Comparison of ENCODE assay signal across 13 cellular contexts in the genomic region with DNA sequence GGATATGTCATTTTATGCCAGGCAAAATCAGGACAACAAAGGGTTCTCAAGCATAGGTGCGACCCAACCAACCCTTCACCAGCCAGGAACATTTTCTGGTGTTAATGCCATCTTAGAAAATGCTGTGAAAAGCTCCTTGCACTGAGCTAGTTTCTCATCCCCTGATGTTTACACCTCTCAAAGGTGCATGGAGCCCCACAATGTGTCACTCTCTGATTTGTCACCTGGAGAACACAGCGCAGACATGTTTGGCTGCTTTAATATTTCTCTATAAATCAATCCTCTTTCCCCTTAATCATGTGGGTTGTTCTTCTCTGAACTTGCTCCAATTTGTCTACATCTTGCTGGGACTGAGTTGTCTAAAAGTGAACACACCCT.
DNase-seq lines count a peak whose midpoint lies in the region; ATAC-seq and TF ChIP-seq lines count a peak whose summit lies in the region.
"Had no signal": no experiment of that assay in that cellular context is flagged by ENCODE, and none has a peak within 500 bp of the region (broad histone marks: within the 10 kb centered on the region; RNA-seq: fewer than 3 reads in every experiment).

No MANE protein-coding gene starts in this region.

- H3K9ac ChIP-seq in mesenchymal stem cell (ENCODE audit: low read length): peak overlapping the region; percentile 17

- peaks cover 22% of the 10 kb centered on the region for H3K4me1 ChIP-seq in CD8-positive, alpha-beta T cell (ENCODE audit: insufficient read depth, low read length)
- no peaks in the 10 kb centered on the region for H3K4me1 ChIP-seq in mesenchymal stem cell (ENCODE audit: control insufficient read depth, insufficient read depth, low read depth, low read length)
- H3K4me1 ChIP-seq in thyroid gland: peaks cover 0 to 5% of the 10 kb centered on the region in 2 donors

- no peaks in the 10 kb centered on the region for H3K9me3 ChIP-seq in CD8-positive, alpha-beta T cell (ENCODE audit: low read length)
- H3K9me3 ChIP-seq in mesenchymal stem cell (ENCODE audit: control insufficient read depth, low read length) (peaks cover 5% of the 10 kb centered on the region), thyroid gland (no peaks in the 10 kb centered on the region)
- H3K9me3 ChIP-seq: thoracic aorta had no signal

- peaks cover 1% of the 10 kb centered on the region for H3K36me3 Mint-ChIP-seq in T-helper 2 cell treated with Interferon-gamma antibody and Interleukin-4, amounts not matched to agents 5 μg/mL and 100 μg/mL, for 36 hours (ENCODE audit: low read depth)
- no peaks in the 10 kb centered on the region for H3K36me3 Mint-ChIP-seq in CD8-positive, alpha-beta T cell
- H3K36me3 Mint-ChIP-seq: naive B cell had no signal

- H3K27ac Mint-ChIP-seq in T-helper 2 cell treated with Interferon-gamma antibody and Interleukin-4, amounts not matched to agents 5 μg/mL and 100 μg/mL, for 36 hours: peak overlapping the region; percentile 9
- no peak overlapping the region for H3K27ac Mint-ChIP-seq in CD8-positive, alpha-beta T cell

- H3K4me1 Mint-ChIP-seq in T-helper 2 cell treated with Interferon-gamma antibody and Interleukin-4, amounts not matched to agents 5 μg/mL and 100 μg/mL, for 36 hours (ENCODE audit: low read depth): peaks cover 21% of the 10 kb centered on the region
- H3K4me1 Mint-ChIP-seq in CD8-positive, alpha-beta T cell (ENCODE audit: low read depth): peaks cover 18% of the 10 kb centered on the region

- no peak overlapping the region for H2BK12ac ChIP-seq in mesenchymal stem cell (ENCODE audit: low read length in 2 of 2)

- CTCF ChIA-PET in CD8-positive, alpha-beta T cell (lab: Charles Lee): interaction anchor here (0.7 to 5.6 kb wide), 24 partner anchors 8 to 970 kb away, joined by 3 to 72 read pairs (median 3); no protein-coding TSS in a partner anchor

- H3K4me3 Mint-ChIP-seq in T-helper 2 cell treated with Interferon-gamma antibody and Interleukin-4, amounts not matched to agents 5 μg/mL and 100 μg/mL, for 36 hours: peak overlapping the region; percentile 19
- H3K4me3 Mint-ChIP-seq in CD8-positive, alpha-beta T cell: no peak overlapping the region

- H2AK5ac ChIP-seq in mesenchymal stem cell (ENCODE audit: low read length, severe bottlenecking): no peak overlapping the region

- no peak overlapping the region for H2BK15ac ChIP-seq in mesenchymal stem cell (ENCODE audit: low read depth, poor library complexity, severe bottlenecking)

- 99% methylated on average over 2 of the region's 2 CpGs for WGBS in mesenchymal stem cell
- WGBS in thyroid gland, 2 donors: 94% methylated on average over 2 of the region's 2 CpGs

- H2BK120ac ChIP-seq in mesenchymal stem cell (ENCODE audit: low read depth, low read length): no peak overlapping the region

- H3K9me3 Mint-ChIP-seq in T-helper 2 cell treated with Interferon-gamma antibody and Interleukin-4, amounts not matched to agents 5 μg/mL and 100 μg/mL, for 36 hours: no peaks in the 10 kb centered on the region
- no peaks in the 10 kb centered on the region for H3K9me3 Mint-ChIP-seq in CD8-positive, alpha-beta T cell

- no peak overlapping the region for H4K8ac ChIP-seq in mesenchymal stem cell (ENCODE audit: low read length)

- H3K4ac ChIP-seq in mesenchymal stem cell (ENCODE audit: low read depth in 1 of 2, low read length in 2 of 2): no peak overlapping the region

- TF ChIP-seq POLR2A in thyroid gland (IDR thresholded peaks at IDR 0.05): no peak

- intact Hi-C loops in CD8-positive, alpha-beta T cell (cut with DNase I, micrococcal nuclease): loop anchor here in 1 of 2 experiments (5.0 to 10.0 kb wide), 4 partner anchors 54 to 1089 kb away; no protein-coding TSS in a partner anchor
- intact Hi-C loops in thyroid gland (cut with DNase I): loop anchor here (5.0 kb wide), 1 partner anchor 331 kb away; no protein-coding TSS in a partner anchor

- H3K27ac ChIP-seq in CD8-positive, alpha-beta T cell (ENCODE audit: low read depth, low read length): no peak overlapping the region
- no peak overlapping the region for H3K27ac ChIP-seq in mesenchymal stem cell (ENCODE audit: low read length, poor library complexity, severe bottlenecking)
- no peak overlapping the region for H3K27ac ChIP-seq in thyroid gland
- H3K27ac ChIP-seq: 22Rv1, C4-2B, thoracic aorta had no signal

- no peak for DNase-seq in T-helper 2 cell treated with Interferon-gamma antibody and Interleukin-4, amounts not matched to agents 5 μg/mL and 100 μg/mL, for 36 hours (ENCODE audit: low spot score)
- DNase-seq in T-helper 2 cell (no peak), mesenchymal stem cell (no peak), foreskin melanocyte (no peak), thyroid gland (no peak)
- no peak for DNase-seq in CD8-positive, alpha-beta T cell
- peak; percentile 23 to 24 for DNase-seq in activated CD4-positive, alpha-beta T cell treated with anti-CD3 and anti-CD28 coated beads, Interleukin-2, amount 50 U/mL, for 4 hours
- no peak for DNase-seq in activated CD4-positive, CD25-positive, alpha-beta regulatory T cell (lab: John Stamatoyannopoulos, UW)
- DNase-seq: NCI-H1436 treated with DMSO at 0.1 percent for 48 hours had no signal

- no peaks in the 10 kb centered on the region for H3K27me3 ChIP-seq in CD8-positive, alpha-beta T cell (ENCODE audit: insufficient read depth, low read length)
- H3K27me3 ChIP-seq in mesenchymal stem cell (ENCODE audit: control insufficient read depth in 1 of 2, insufficient read depth in 1 of 2, low read length in 2 of 2) (no peaks in the 10 kb centered on the region), thyroid gland (no peaks in the 10 kb centered on the region)

- ATAC-seq in CD8-positive, alpha-beta T cell: no peak

- POLR2A ChIA-PET in CD8-positive, alpha-beta T cell (lab: Charles Lee): interaction anchor here (1.0 kb wide), 1 partner anchor 904 kb away, joined by 4 read pairs; no protein-coding TSS in a partner anchor

- H3K18ac ChIP-seq in mesenchymal stem cell (ENCODE audit: low read depth in 1 of 2, low read length in 2 of 2): no peak overlapping the region

- no peak overlapping the region for H3K4me2 ChIP-seq in mesenchymal stem cell (ENCODE audit: low read length, poor library complexity, severe bottlenecking)

- H3K14ac ChIP-seq in mesenchymal stem cell (ENCODE audit: low read length in 2 of 2): no peak overlapping the region

- H2AFZ ChIP-seq in mesenchymal stem cell (ENCODE audit: low read depth, low read length): no peak overlapping the region

- H3K4me3 ChIP-seq in CD8-positive, alpha-beta T cell (ENCODE audit: low read depth, low read length): peak overlapping the region; percentile 13
- H3K4me3 ChIP-seq in mesenchymal stem cell (ENCODE audit: insufficient read depth in 1 of 2, low read depth in 1 of 2, low read length in 2 of 2) (peak overlapping the region in 1 of 2 experiments; percentile 20), thyroid gland (replicated peaks in 1 of 3) (no peak overlapping the region)
- H3K4me3 ChIP-seq: thoracic aorta had no signal

- no peak overlapping the region for H4K91ac ChIP-seq in mesenchymal stem cell (ENCODE audit: low read length)

- TF ChIP-seq CTCF in CD8-positive, alpha-beta T cell (IDR thresholded peaks at IDR 0.05): no peak
- no peak for TF ChIP-seq CTCF in thyroid gland (IDR thresholded peaks at IDR 0.05)

- H3K79me1 ChIP-seq in mesenchymal stem cell (replicated peaks; ENCODE audit: low read length, poor library complexity, severe bottlenecking): no peaks in the 10 kb centered on the region

- no peaks in the 10 kb centered on the region for H3K36me3 ChIP-seq in CD8-positive, alpha-beta T cell (ENCODE audit: insufficient read depth, low read length)
- H3K36me3 ChIP-seq in mesenchymal stem cell (ENCODE audit: control insufficient read depth in 1 of 2, insufficient read depth in 2 of 2, low read depth in 1 of 2, low read length in 2 of 2) (no peaks in the 10 kb centered on the region), thyroid gland (no peaks in the 10 kb centered on the region)
- H3K36me3 ChIP-seq: thoracic aorta had no signal

- no peak overlapping the region for H2BK5ac ChIP-seq in mesenchymal stem cell (ENCODE audit: low read depth, low read length, poor library complexity, severe bottlenecking)

- H3K27me3 Mint-ChIP-seq in T-helper 2 cell treated with Interferon-gamma antibody and Interleukin-4, amounts not matched to agents 5 μg/mL and 100 μg/mL, for 36 hours (ENCODE audit: low read depth): no peaks in the 10 kb centered on the region
- peaks cover 11% of the 10 kb centered on the region for H3K27me3 Mint-ChIP-seq in CD8-positive, alpha-beta T cell (ENCODE audit: low read depth)

- no peak overlapping the region for H3K23ac ChIP-seq in mesenchymal stem cell (ENCODE audit: low read length in 2 of 2)

Comparison
In these comparisons a context has a peak if more than half of its experiments do, and no peak if none do; other contexts are left out.
1. DNase-seq: peak in activated CD4-positive, alpha-beta T cell treated with anti-CD3 and anti-CD28 coated beads, Interleukin-2, amount 50 U/mL, for 4 hours (2 of 2); none in T-helper 2 cell treated with Interferon-gamma antibody and Interleukin-4, amounts not matched to agents 5 μg/mL and 100 μg/mL, for 36 hours (single experiment), T-helper 2 cell (0 of 5), CD8-positive, alpha-beta T cell (0 of 7), mesenchymal stem cell (single experiment), foreskin melanocyte (single experiment), activated CD4-positive, CD25-positive, alpha-beta regulatory T cell (0 of 4) and thyroid gland (0 of 2).